In genomic region chr14:52641745-52642144, GRCh38 we compare ENCODE assay signal across 1 cellular context.
TF ChIP-seq lines count a peak whose summit lies in the region.

No MANE protein-coding gene starts in this region.

TF ChIP-seq in neural cell, 6 proteins besides CTCF, POLR2A, EP300 and RAD21 (continued from another document):
- TF ChIP-seq REST (IDR thresholded peaks at IDR 0.05; ENCODE audit: borderline replicate concordance), result no peak
